In the genomic region with DNA sequence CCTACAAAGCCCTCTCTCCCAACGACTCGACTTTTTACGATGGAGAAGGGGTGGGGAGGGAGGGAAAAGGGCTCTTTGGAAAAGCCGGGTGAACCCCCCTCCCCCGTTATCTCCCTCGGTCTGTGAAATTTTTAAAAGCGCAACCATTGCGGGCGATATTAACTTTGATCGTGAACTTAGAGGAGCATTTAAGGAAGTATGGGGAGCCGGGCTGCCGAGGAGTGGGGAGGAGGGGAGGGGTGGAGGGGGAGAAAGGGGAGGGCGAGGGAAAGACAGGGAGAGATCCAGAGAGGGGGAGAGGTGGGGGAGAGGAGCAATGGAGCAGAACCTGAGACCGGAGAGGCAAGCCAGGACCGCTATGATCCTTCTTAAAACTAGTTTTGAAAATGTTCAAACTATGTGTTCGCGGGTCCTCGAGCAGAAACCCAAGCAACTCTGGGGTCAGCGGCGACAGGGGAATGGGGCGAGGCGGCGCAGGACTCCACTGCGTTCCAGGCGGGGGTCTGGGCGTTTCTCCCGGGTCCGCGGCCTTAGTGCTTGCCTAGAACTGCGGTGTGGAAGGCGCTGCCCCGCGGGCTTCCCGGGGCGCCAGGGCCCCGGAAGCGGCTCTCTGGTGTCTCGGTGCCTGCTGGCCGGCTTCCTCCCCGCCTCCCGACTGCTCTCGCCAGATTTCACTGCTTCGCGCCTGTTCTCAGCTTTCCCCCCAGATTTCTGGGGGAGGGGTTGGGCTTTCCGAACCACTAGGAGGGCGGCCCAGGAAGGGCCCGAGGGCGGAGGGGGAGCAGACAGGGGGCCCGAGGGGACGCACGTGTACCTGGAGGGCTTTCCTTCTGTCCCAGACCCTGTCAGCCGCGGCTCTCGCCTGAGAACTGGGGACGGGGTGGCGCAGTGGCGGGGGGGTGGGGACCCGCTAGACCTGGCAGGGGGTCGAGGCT, we compare ENCODE assay signal across 1 cellular context.
TF ChIP-seq lines count a peak whose summit lies in the region.

A gene (minus strand): TSS at position 871 of the 935 bp plus-strand sequence.

TF ChIP-seq in GM12878, 131 proteins besides CTCF, POLR2A, EP300 and RAD21 (continued from another document):
- TF ChIP-seq, protein P1, sequence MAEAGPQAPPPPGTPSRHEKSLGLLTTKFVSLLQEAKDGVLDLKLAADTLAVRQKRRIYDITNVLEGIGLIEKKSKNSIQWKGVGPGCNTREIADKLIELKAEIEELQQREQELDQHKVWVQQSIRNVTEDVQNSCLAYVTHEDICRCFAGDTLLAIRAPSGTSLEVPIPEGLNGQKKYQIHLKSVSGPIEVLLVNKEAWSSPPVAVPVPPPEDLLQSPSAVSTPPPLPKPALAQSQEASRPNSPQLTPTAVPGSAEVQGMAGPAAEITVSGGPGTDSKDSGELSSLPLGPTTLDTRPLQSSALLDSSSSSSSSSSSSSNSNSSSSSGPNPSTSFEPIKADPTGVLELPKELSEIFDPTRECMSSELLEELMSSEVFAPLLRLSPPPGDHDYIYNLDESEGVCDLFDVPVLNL (IDR thresholded peaks at IDR 0.05; ENCODE audit: low read depth, low read length), result no peak
- TF ChIP-seq CBX5 (IDR thresholded peaks at IDR 0.05; ENCODE audit: low read depth) (no peak), IKZF2 (IDR thresholded peaks at IDR 0.05) (no peak), BCL11A (IDR thresholded peaks at IDR 0.05; ENCODE audit: low read depth, low read length) (no peak), HDAC2 (IDR thresholded peaks at IDR 0.05) (no peak), RB1 (IDR thresholded peaks at IDR 0.05; ENCODE audit: borderline replicate concordance) (no peak), EED (IDR thresholded peaks at IDR 0.05; ENCODE audit: low read depth) (no peak)
- TF ChIP-seq, protein P2, sequence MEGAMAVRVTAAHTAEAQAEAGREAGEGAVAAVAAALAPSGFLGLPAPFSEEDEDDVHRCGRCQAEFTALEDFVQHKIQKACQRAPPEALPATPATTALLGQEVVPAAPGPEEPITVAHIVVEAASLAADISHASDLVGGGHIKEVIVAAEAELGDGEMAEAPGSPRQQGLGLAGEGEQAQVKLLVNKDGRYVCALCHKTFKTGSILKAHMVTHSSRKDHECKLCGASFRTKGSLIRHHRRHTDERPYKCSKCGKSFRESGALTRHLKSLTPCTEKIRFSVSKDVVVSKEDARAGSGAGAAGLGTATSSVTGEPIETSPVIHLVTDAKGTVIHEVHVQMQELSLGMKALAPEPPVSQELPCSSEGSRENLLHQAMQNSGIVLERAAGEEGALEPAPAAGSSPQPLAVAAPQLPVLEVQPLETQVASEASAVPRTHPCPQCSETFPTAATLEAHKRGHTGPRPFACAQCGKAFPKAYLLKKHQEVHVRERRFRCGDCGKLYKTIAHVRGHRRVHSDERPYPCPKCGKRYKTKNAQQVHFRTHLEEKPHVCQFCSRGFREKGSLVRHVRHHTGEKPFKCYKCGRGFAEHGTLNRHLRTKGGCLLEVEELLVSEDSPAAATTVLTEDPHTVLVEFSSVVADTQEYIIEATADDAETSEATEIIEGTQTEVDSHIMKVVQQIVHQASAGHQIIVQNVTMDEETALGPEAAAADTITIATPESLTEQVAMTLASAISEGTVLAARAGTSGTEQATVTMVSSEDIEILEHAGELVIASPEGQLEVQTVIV (IDR thresholded peaks at IDR 0.05; ENCODE audit: borderline replicate concordance, partially characterized antibody), result no peak
- TF ChIP-seq, protein P3, sequence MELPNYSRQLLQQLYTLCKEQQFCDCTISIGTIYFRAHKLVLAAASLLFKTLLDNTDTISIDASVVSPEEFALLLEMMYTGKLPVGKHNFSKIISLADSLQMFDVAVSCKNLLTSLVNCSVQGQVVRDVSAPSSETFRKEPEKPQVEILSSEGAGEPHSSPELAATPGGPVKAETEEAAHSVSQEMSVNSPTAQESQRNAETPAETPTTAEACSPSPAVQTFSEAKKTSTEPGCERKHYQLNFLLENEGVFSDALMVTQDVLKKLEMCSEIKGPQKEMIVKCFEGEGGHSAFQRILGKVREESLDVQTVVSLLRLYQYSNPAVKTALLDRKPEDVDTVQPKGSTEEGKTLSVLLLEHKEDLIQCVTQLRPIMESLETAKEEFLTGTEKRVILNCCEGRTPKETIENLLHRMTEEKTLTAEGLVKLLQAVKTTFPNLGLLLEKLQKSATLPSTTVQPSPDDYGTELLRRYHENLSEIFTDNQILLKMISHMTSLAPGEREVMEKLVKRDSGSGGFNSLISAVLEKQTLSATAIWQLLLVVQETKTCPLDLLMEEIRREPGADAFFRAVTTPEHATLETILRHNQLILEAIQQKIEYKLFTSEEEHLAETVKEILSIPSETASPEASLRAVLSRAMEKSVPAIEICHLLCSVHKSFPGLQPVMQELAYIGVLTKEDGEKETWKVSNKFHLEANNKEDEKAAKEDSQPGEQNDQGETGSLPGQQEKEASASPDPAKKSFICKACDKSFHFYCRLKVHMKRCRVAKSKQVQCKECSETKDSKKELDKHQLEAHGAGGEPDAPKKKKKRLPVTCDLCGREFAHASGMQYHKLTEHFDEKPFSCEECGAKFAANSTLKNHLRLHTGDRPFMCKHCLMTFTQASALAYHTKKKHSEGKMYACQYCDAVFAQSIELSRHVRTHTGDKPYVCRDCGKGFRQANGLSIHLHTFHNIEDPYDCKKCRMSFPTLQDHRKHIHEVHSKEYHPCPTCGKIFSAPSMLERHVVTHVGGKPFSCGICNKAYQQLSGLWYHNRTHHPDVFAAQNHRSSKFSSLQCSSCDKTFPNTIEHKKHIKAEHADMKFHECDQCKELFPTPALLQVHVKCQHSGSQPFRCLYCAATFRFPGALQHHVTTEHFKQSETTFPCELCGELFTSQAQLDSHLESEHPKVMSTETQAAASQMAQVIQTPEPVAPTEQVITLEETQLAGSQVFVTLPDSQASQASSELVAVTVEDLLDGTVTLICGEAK (IDR thresholded peaks at IDR 0.05; ENCODE audit: borderline replicate concordance), result no peak
- TF ChIP-seq, protein P4, sequence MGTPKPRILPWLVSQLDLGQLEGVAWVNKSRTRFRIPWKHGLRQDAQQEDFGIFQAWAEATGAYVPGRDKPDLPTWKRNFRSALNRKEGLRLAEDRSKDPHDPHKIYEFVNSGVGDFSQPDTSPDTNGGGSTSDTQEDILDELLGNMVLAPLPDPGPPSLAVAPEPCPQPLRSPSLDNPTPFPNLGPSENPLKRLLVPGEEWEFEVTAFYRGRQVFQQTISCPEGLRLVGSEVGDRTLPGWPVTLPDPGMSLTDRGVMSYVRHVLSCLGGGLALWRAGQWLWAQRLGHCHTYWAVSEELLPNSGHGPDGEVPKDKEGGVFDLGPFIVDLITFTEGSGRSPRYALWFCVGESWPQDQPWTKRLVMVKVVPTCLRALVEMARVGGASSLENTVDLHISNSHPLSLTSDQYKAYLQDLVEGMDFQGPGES (IDR thresholded peaks at IDR 0.05), result no peak
